8 cellular contexts compared by ENCODE assay signal in genomic region chr7:148503900-148504487, GRCh38.
DNase-seq lines count a peak whose midpoint lies in the region; ATAC-seq, FAIRE-seq and TF ChIP-seq lines count a peak whose summit lies in the region.

No MANE protein-coding gene starts in this region.

- CTCF ChIA-PET in OCI-LY7 (lab: Charles Lee; ENCODE audit: unreplicated experiment) = no interaction called here
- CTCF ChIA-PET in endothelial cell of umbilical vein (lab: Charles Lee) = interaction anchor here (1.4 to 4.1 kb wide), 4 partner anchors 8 to 463 kb away, joined by 3 to 37 read pairs (median 13); no protein-coding TSS in a partner anchor

- H3K9me2 ChIP-seq in OCI-LY7 (ENCODE audit: insufficient read depth, low read length) = no peaks in the 10 kb centered on the region

- dilution Hi-C loops in endothelial cell of umbilical vein (cut with MboI; ENCODE audit: extremely low pct_ligation_motif_present, low sequenced_read_pairs) = no loop called here

- H3K27me3 ChIP-seq in endothelial cell of umbilical vein (ENCODE audit: control insufficient read depth in 2 of 2, insufficient read depth in 2 of 2, low read length in 2 of 2) (peaks cover 0 to 2% of the 10 kb centered on the region in 2 experiments), MG63 (no peaks in the 10 kb centered on the region)

- peaks cover 7% of the 10 kb centered on the region for H3K4me1 Mint-ChIP-seq in progenitor cell of endocrine pancreas (ENCODE audit: low read depth)

- no TSS peak for BruUV-seq in OCI-LY7 (replicated peaks; lab: Mats Ljungman, UMichigan)
- BruUV-seq in endothelial cell of umbilical vein (replicated peaks; lab: Mats Ljungman, UMichigan) = no TSS peak

- no peak overlapping the region for H2AFZ ChIP-seq in OCI-LY7 (ENCODE audit: low read length)
- H2AFZ ChIP-seq in endothelial cell of umbilical vein (ENCODE audit: low read depth, low read length) = no peak overlapping the region

- intact Hi-C loops in OCI-LY7 (cut with micrococcal nuclease; ENCODE audit: unreplicated experiment) (loop anchor here (1.0 to 5.0 kb wide), 4 partner anchors 73 to 462 kb away; no protein-coding TSS in a partner anchor), endothelial cell of umbilical vein (cut with micrococcal nuclease) (loop anchor here (1.0 kb wide), 4 partner anchors 23 to 561 kb away; no protein-coding TSS in a partner anchor)

- H4K20me1 ChIP-seq in OCI-LY7 (ENCODE audit: insufficient read depth, low read length) (no peaks in the 10 kb centered on the region), endothelial cell of umbilical vein (replicated peaks; ENCODE audit: control insufficient read depth, extremely low read depth, insufficient read depth, low read length) (no peaks in the 10 kb centered on the region)

- H3K4me2 ChIP-seq in OCI-LY7 (ENCODE audit: low read length) = no peak overlapping the region
- no peak overlapping the region for H3K4me2 ChIP-seq in endothelial cell of umbilical vein (ENCODE audit: insufficient read depth, low read length)

- POLR2A ChIA-PET in OCI-LY7 (lab: Charles Lee) (interaction anchor here (1.3 kb wide), 1 partner anchor 80 kb away, joined by 3 read pairs; no protein-coding TSS in a partner anchor), endothelial cell of umbilical vein (lab: Charles Lee) (no interaction called here)

- TF ChIP-seq CTCF in OCI-LY7 (conservative IDR thresholded peaks at IDR 0.05; ENCODE audit: low read length) = peak; percentile 98
- peak; percentile 36 to 37 for TF ChIP-seq CTCF in endothelial cell of umbilical vein (IDR thresholded peaks at IDR 0.05; ENCODE audit: extremely low read depth in 1 of 2, insufficient read depth in 1 of 2, low read depth in 1 of 2, low read length in 2 of 2)
- peak; percentile 84 for TF ChIP-seq CTCF in progenitor cell of endocrine pancreas (IDR thresholded peaks at IDR 0.05; ENCODE audit: unreplicated experiment)

- H3K4me1 ChIP-seq in OCI-LY7 (ENCODE audit: insufficient read depth, low read length, poor library complexity, severe bottlenecking) (peaks cover 9% of the 10 kb centered on the region), endothelial cell of umbilical vein (ENCODE audit: control insufficient read depth, extremely low read depth, insufficient read depth, low read length) (no peaks in the 10 kb centered on the region)

- no peak for TF ChIP-seq POLR2A in endothelial cell of umbilical vein (IDR thresholded peaks at IDR 0.05; ENCODE audit: low read depth, low read length)

- H3K36me3 Mint-ChIP-seq in progenitor cell of endocrine pancreas (ENCODE audit: insufficient read depth) = no peaks in the 10 kb centered on the region

- peak; percentile 35 for DNase-seq in AG20443 (ENCODE audit: low spot score)
- DNase-seq in GM18507 (ENCODE audit: extremely low spot score, insufficient read length, low read depth) = no peak
- peak; percentile 47 for DNase-seq in OCI-LY7 (ENCODE audit: low spot score)
- peak; percentile 41 for DNase-seq in endothelial cell of umbilical vein (ENCODE audit: low read depth, low spot score)
- no peak for DNase-seq in progenitor cell of endocrine pancreas (ENCODE audit: low spot score, unreplicated experiment)
- DNase-seq in MG63 = no peak
- no peak for DNase-seq in NK-92 treated with Interleukin-12 subunit alpha and Interleukin-12 subunit beta, amount 100 ng/mL, for 24 hours (lab: John Stamatoyannopoulos, UW)

- ATAC-seq in HG02623 (IDR thresholded peaks at IDR 0.05; ENCODE audit: unreplicated experiment) = no peak

- H3K9me3 Mint-ChIP-seq in progenitor cell of endocrine pancreas (ENCODE audit: low read depth) = no peaks in the 10 kb centered on the region

- H3K4me3 ChIP-seq in OCI-LY7 (ENCODE audit: low read depth, low read length, poor library complexity, severe bottlenecking) (no peak overlapping the region), endothelial cell of umbilical vein (replicated peaks in 1 of 3; ENCODE audit: insufficient read depth in 1 of 3, low read depth in 1 of 3, low read length in 3 of 3) (no peak overlapping the region), MG63 (no peak overlapping the region)

- no peak overlapping the region for H3K27ac Mint-ChIP-seq in progenitor cell of endocrine pancreas

- no peak overlapping the region for H3K9ac ChIP-seq in endothelial cell of umbilical vein (replicated peaks; ENCODE audit: extremely low read depth, insufficient read depth, low read length)

- H3K79me2 ChIP-seq in OCI-LY7 (ENCODE audit: insufficient read depth, low read depth, low read length) (no peaks in the 10 kb centered on the region), endothelial cell of umbilical vein (ENCODE audit: control insufficient read depth, insufficient read depth, low read length) (no peaks in the 10 kb centered on the region)

- H3K27ac ChIP-seq in OCI-LY7 (ENCODE audit: low read depth, low read length, poor library complexity, severe bottlenecking) = no peak overlapping the region
- H3K27ac ChIP-seq in endothelial cell of umbilical vein (ENCODE audit: insufficient read depth, low read depth, low read length) = no peak overlapping the region

- H3K36me3 ChIP-seq in OCI-LY7 (ENCODE audit: insufficient read depth, low read length) (no peaks in the 10 kb centered on the region), endothelial cell of umbilical vein (ENCODE audit: control insufficient read depth in 2 of 2, extremely low read depth in 1 of 2, insufficient read depth in 2 of 2, low read length in 2 of 2) (no peaks in the 10 kb centered on the region), MG63 (no peaks in the 10 kb centered on the region)

- peaks cover 20% of the 10 kb centered on the region for H3K27me3 Mint-ChIP-seq in progenitor cell of endocrine pancreas

- H3K4me3 Mint-ChIP-seq in progenitor cell of endocrine pancreas (ENCODE audit: low read depth) = no peak overlapping the region

- H3K9me1 ChIP-seq in endothelial cell of umbilical vein (replicated peaks; ENCODE audit: control insufficient read depth, extremely low read depth, insufficient read depth, low read length) = no peaks in the 10 kb centered on the region

- FAIRE-seq in GM18507 (lab: Jason Lieb, UNC) = peak; percentile 59
- no peak for FAIRE-seq in endothelial cell of umbilical vein (lab: Jason Lieb, UNC)

- H3K9me3 ChIP-seq in OCI-LY7 (ENCODE audit: low read length) (no peaks in the 10 kb centered on the region), endothelial cell of umbilical vein (replicated peaks; ENCODE audit: control insufficient read depth, insufficient read depth, low read length) (no peaks in the 10 kb centered on the region), MG63 (no peaks in the 10 kb centered on the region)

TF ChIP-seq in endothelial cell of umbilical vein, 7 proteins besides CTCF, POLR2A, EP300 and RAD21:
- TF ChIP-seq GATA2 (IDR thresholded peaks at IDR 0.05; ENCODE audit: insufficient read depth, insufficient read length, low read depth, low read length) = no peak
- TF ChIP-seq JUN (IDR thresholded peaks at IDR 0.05; ENCODE audit: borderline replicate concordance, insufficient read depth, insufficient read length, low read depth) = no peak
- TF ChIP-seq POLR2AphosphoS5 (IDR thresholded peaks at IDR 0.05; ENCODE audit: insufficient read depth, low read depth, low read length) = no peak
- TF ChIP-seq MYC (IDR thresholded peaks at IDR 0.05; ENCODE audit: low read depth, low read length) = no peak
- no peak for TF ChIP-seq EZH2 (IDR thresholded peaks at IDR 0.05; ENCODE audit: borderline replicate concordance, low read depth, low read length, severe bottlenecking)
- TF ChIP-seq, protein P1, sequence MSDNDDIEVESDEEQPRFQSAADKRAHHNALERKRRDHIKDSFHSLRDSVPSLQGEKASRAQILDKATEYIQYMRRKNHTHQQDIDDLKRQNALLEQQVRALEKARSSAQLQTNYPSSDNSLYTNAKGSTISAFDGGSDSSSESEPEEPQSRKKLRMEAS (IDR thresholded peaks at IDR 0.05; ENCODE audit: insufficient read depth, insufficient read length) = no peak
- no peak for TF ChIP-seq FOS (IDR thresholded peaks at IDR 0.05; ENCODE audit: borderline replicate concordance, insufficient read depth, low read length)

Comparison
In these comparisons a context has a peak if more than half of its experiments do, and no peak if none do; other contexts are left out.
1. DNase-seq: peak in AG20443 (single experiment), OCI-LY7 (single experiment) and endothelial cell of umbilical vein (single experiment); none in GM18507 (single experiment), progenitor cell of endocrine pancreas (single experiment), MG63 (single experiment) and NK-92 treated with Interleukin-12 subunit alpha and Interleukin-12 subunit beta, amount 100 ng/mL, for 24 hours (single experiment).
2. CTCF ChIP-seq: peak in every context shown above with its lines; median percentile 98 in OCI-LY7; 84 in progenitor cell of endocrine pancreas; 36 in endothelial cell of umbilical vein.